ENCODE assay signal across 10 cellular contexts in genomic region chr11:104151404-104152204, GRCh38. TPM values are rescaled to one million over a fixed set of nuclear protein-coding genes. Genes with fewer than 3 reads are reported as not detected.
DNase-seq lines count a peak whose midpoint lies in the region; ATAC-seq and TF ChIP-seq lines count a peak whose summit lies in the region.
"Had no signal": no experiment of that assay in that cellular context is flagged by ENCODE, and none has a peak within 500 bp of the region (broad histone marks: within the 10 kb centered on the region; RNA-seq: fewer than 3 reads in every experiment).

No MANE protein-coding gene starts in this region.

- H3K4me1 Mint-ChIP-seq in WTC11 = peaks cover 12% of the 10 kb centered on the region

- H3K4me3 Mint-ChIP-seq in WTC11 = no peak overlapping the region

- H4K20me1 ChIP-seq in PC-9 (ENCODE audit: insufficient read depth) = no peaks in the 10 kb centered on the region

- POLR2A ChIA-PET in PC-9 (lab: Charles Lee; ENCODE audit: unreplicated experiment) (no interaction called here), WTC11 (lab: Charles Lee) (no interaction called here)

- peaks cover 9% of the 10 kb centered on the region for H3K9me3 Mint-ChIP-seq in WTC11

- no peak overlapping the region for H3K27ac ChIP-seq in PC-9

- ATAC-seq in GM19452 (IDR thresholded peaks at IDR 0.05; ENCODE audit: unreplicated experiment) (no peak), WTC11 (no peak)

- no peaks in the 10 kb centered on the region for H3F3A ChIP-seq in PC-9 (ENCODE audit: insufficient read depth, low read depth)

- H3K4me3 ChIP-seq in GM12864 (ENCODE audit: low read depth, low read length) (no peak overlapping the region), PC-9 (no peak overlapping the region), fibroblast of villous mesenchyme (ENCODE audit: low read depth, low read length) (no peak overlapping the region)
- H3K4me3 ChIP-seq: lung had no signal

- H3K9me2 ChIP-seq in PC-9 (ENCODE audit: insufficient read depth) = no peaks in the 10 kb centered on the region

- in situ Hi-C loops in ACHN (cut with HindIII; ENCODE audit: low pct_ligation_motif_present, low pct_unique_long_range_greater_than_20kb, low sequenced_read_pairs) = no loop called here

- DNase-seq in ACHN (peak; percentile 15), GM12864 (ENCODE audit: low read depth) (no peak), PC-9 (no peak), fibroblast of villous mesenchyme (ENCODE audit: low read depth) (no peak), NOMO-1 treated with dmso at 0.1 percent for 144 hours (lab: John Stamatoyannopoulos, UW; ENCODE audit: unreplicated experiment) (no peak), iPS-NIHi7 (ENCODE audit: extremely low spot score) (no peak), WTC11 (ENCODE audit: low spot score) (no peak)
- DNase-seq: KG1 had no signal

- TF ChIP-seq CTCF in GM12864 (IDR thresholded peaks at IDR 0.05; ENCODE audit: low read depth, low read length, missing control alignments) (peak; percentile 21), PC-9 (conservative IDR thresholded peaks at IDR 0.05) (peak; percentile 59), fibroblast of villous mesenchyme (IDR thresholded peaks at IDR 0.05; ENCODE audit: insufficient read depth, low read depth, low read length) (peak; percentile 44), WTC11 (IDR thresholded peaks at IDR 0.05) (no peak)

- no peaks in the 10 kb centered on the region for H3K9me3 ChIP-seq in PC-9 (ENCODE audit: insufficient read depth, low read depth)

- H2AFZ ChIP-seq in PC-9 = no peak overlapping the region

- no peaks in the 10 kb centered on the region for H3K36me3 ChIP-seq in PC-9 (ENCODE audit: low read depth)

- no peak overlapping the region for H3K27ac Mint-ChIP-seq in WTC11

- no TSS peak for BruUV-seq in PC-9 (replicated peaks; lab: Mats Ljungman, UMichigan)

- H3K36me3 Mint-ChIP-seq in WTC11 = peaks cover 6% of the 10 kb centered on the region; the same call in 1 of the 2 replicates

- no peaks in the 10 kb centered on the region for H3K27me3 ChIP-seq in PC-9 (ENCODE audit: insufficient read depth, low read depth)

- H3K4me2 ChIP-seq in PC-9 = no peak overlapping the region

- H3K79me2 ChIP-seq in PC-9 (ENCODE audit: low read depth) = no peaks in the 10 kb centered on the region

- CTCF ChIA-PET in PC-9 (lab: Charles Lee) = no interaction called here
- CTCF ChIA-PET in WTC11 (lab: Charles Lee) = interaction anchor here (1.6 kb wide), 1 partner anchor 469 kb away, joined by 5 read pairs; no protein-coding TSS in a partner anchor

- H3K27me3 Mint-ChIP-seq in WTC11 (ENCODE audit: low read depth) = no peaks in the 10 kb centered on the region

- H3K4me1 ChIP-seq in PC-9 (replicated peaks; ENCODE audit: insufficient read depth) = no peaks in the 10 kb centered on the region

- intact Hi-C loops in PC-9 (cut with micrococcal nuclease; ENCODE audit: unreplicated experiment) = no loop called here

TF ChIP-seq in WTC11, 78 proteins besides CTCF, POLR2A, EP300 and RAD21:
- TF ChIP-seq GRHL2 (CRISPR knock-in tag; IDR thresholded peaks at IDR 0.05; ENCODE audit: insufficient replicate concordance, severe bottlenecking) (no peak), USF1 (CRISPR knock-in tag; IDR thresholded peaks at IDR 0.05) (no peak), CDX4 (CRISPR knock-in tag; IDR thresholded peaks at IDR 0.05; ENCODE audit: borderline replicate concordance) (no peak), ZNF512 (CRISPR knock-in tag; IDR thresholded peaks at IDR 0.05; ENCODE audit: borderline replicate concordance) (no peak), ERG (CRISPR knock-in tag; IDR thresholded peaks at IDR 0.05) (no peak), RELA (CRISPR knock-in tag; IDR thresholded peaks at IDR 0.05; ENCODE audit: borderline replicate concordance) (no peak), SOX15 (CRISPR knock-in tag; IDR thresholded peaks at IDR 0.05) (no peak), TEAD1 (CRISPR knock-in tag; IDR thresholded peaks at IDR 0.05) (no peak)

RNA-seq across cellular contexts. Expression of gene PDGFD, which starts 12.3 kb away (rescaled TPM):
- total RNA-seq in PC-9 (2021) (6.1 and 6.9 TPM in 2 replicates), fibroblast of villous mesenchyme (4.8 and 6.9 TPM in 2 replicates), WTC11 (2021) (2.6 to 3.1 TPM (median 2.9 TPM) in 3 replicates)
